ENCODE assay signal across 17 cellular contexts in genomic region chr3:149215474-149215873, GRCh38. TPM values are rescaled to one million over a fixed set of nuclear protein-coding genes. Genes with fewer than 3 reads are reported as not detected.
DNase-seq lines count a peak whose midpoint lies in the region; ATAC-seq, FAIRE-seq and TF ChIP-seq lines count a peak whose summit lies in the region.
"Had no signal": no experiment of that assay in that cellular context is flagged by ENCODE, and none has a peak within 500 bp of the region (broad histone marks: within the 10 kb centered on the region; RNA-seq: fewer than 3 reads in every experiment).

No MANE protein-coding gene starts in this region.

- H3K79me2 ChIP-seq in ACC112 (ENCODE audit: control insufficient read depth, insufficient read depth, low read length, unreplicated experiment) = no peaks in the 10 kb centered on the region
- H3K79me2 ChIP-seq in HepG2 (ENCODE audit: insufficient read depth, low read length) = peaks cover 98% of the 10 kb centered on the region

- peak overlapping the region; percentile 71 for H3K9ac ChIP-seq in HepG2 (ENCODE audit: insufficient read depth, low read depth, low read length)

- 0% methylated on average over 1 of the region's 1 CpG for WGBS in HepG2 (ENCODE audit: low lambda C conversion rate)
- WGBS in thyroid gland, 2 donors = 52 to 69% methylated on average over 1 of the region's 1 CpG
- WGBS in esophagus muscularis mucosa = 63% methylated on average over 1 of the region's 1 CpG

- CTCF ChIA-PET in HepG2 (lab: Yijun Ruan, JAX; ENCODE audit: low intra/inter-chr PET ratio, low total read pairs) = no interaction called here

- POLR2A ChIA-PET in HepG2 (lab: Yijun Ruan, JAX) = interaction anchor here (1.5 to 4.1 kb wide), 2 partner anchors 9 to 20 kb away, joined by 5 to 30 read pairs; no protein-coding TSS in a partner anchor

- no peaks in the 10 kb centered on the region for H3K36me3 ChIP-seq in ACC112 (ENCODE audit: insufficient read depth, low read length)
- H3K36me3 ChIP-seq in HepG2 (replicated peaks in 1 of 2; ENCODE audit: control insufficient read depth in 1 of 2, insufficient read depth in 2 of 2, low read length in 2 of 2) = peaks cover 5 to 23% of the 10 kb centered on the region in 2 experiments
- H3K36me3 ChIP-seq in thyroid gland = no peaks in the 10 kb centered on the region
- no peaks in the 10 kb centered on the region for H3K36me3 ChIP-seq in esophagus muscularis mucosa
- H3K36me3 ChIP-seq: lower lobe of right lung had no signal

- H3K4me3 ChIP-seq in ACC112 (ENCODE audit: low read depth, low read length) (no peak overlapping the region), HepG2 (replicated peaks in 1 of 3; ENCODE audit: insufficient read depth in 1 of 3, low read depth in 2 of 3, low read length in 3 of 3) (peak overlapping the region; percentile 52 to 78 (median 70); a peak in 5 of 6 replicates), thyroid gland (replicated peaks in 1 of 3) (no peak overlapping the region), esophagus muscularis mucosa (no peak overlapping the region)
- H3K4me3 ChIP-seq: GM12878, lower lobe of right lung had no signal

- ATAC-seq in HepG2 = peak; percentile 20
- ATAC-seq in HG03025 (IDR thresholded peaks at IDR 0.05; ENCODE audit: low FRiP score, unreplicated experiment) = no peak
- ATAC-seq: activated CD4-positive, CD25-positive, alpha-beta regulatory T cell treated with anti-CD3 and anti-CD28 coated beads, Interleukin-2, amount 50 U/mL, for 24 hours; foreskin keratinocyte; GM12878; naive thymus-derived CD4-positive, alpha-beta T cell had no signal

- no TSS peak for BruUV-seq in HepG2 (replicated peaks; lab: Mats Ljungman, UMichigan)

- TF ChIP-seq RAD21 in HepG2 (CRISPR knock-in tag; IDR thresholded peaks at IDR 0.05) = no peak

- FAIRE-seq in TTC549 (lab: Jason Lieb, UNC) (peak; percentile 99), HepG2 (lab: Jason Lieb, UNC) (no peak)
- FAIRE-seq: GM12878, H54 had no signal

- H3K27ac ChIP-seq in ACC112 (ENCODE audit: low read depth, low read length) = no peak overlapping the region
- peak overlapping the region; percentile 99 for H3K27ac ChIP-seq in HepG2 (ENCODE audit: extremely low read length, insufficient read depth, low read length)
- H3K27ac ChIP-seq in thyroid gland = no peak overlapping the region
- no peak overlapping the region for H3K27ac ChIP-seq in esophagus muscularis mucosa (replicated peaks in 1 of 4)
- H3K27ac ChIP-seq: foreskin keratinocyte, lower lobe of right lung had no signal

- peaks cover 11% of the 10 kb centered on the region for H3K4me1 ChIP-seq in ACC112 (ENCODE audit: control insufficient read depth, insufficient read depth, low read length, unreplicated experiment)
- H3K4me1 ChIP-seq in HepG2 (ENCODE audit: insufficient read depth, low read length) = peaks cover 74% of the 10 kb centered on the region
- H3K4me1 ChIP-seq in thyroid gland = peaks cover 0 to 16% of the 10 kb centered on the region in 2 donors
- peaks cover 6 to 14% (median 8%) of the 10 kb centered on the region in 4 donors for H3K4me1 ChIP-seq in esophagus muscularis mucosa
- H3K4me1 ChIP-seq: foreskin keratinocyte had no signal

- H4K20me1 ChIP-seq in HepG2 (ENCODE audit: insufficient read depth, low read length) = 0 out of 2 replicates have a peak, but pooled peaks cover 5% of the 10 kb centered on the region

- H2AFZ ChIP-seq in ACC112 (ENCODE audit: low read length, unreplicated experiment) (peak overlapping the region; percentile 7), HepG2 (ENCODE audit: low read length) (no peak overlapping the region)

- intact Hi-C loops in HepG2 (cut with micrococcal nuclease; ENCODE audit: unreplicated experiment) (no loop called here), thyroid gland (cut with DNase I) (no loop called here), esophagus muscularis mucosa (cut with DNase I) (no loop called here)

- in situ Hi-C loops in HepG2 (cut with HindIII; ENCODE audit: extremely low pct_ligation_motif_present, low pct_unique_long_range_greater_than_20kb) = no loop called here

- no peak for TF ChIP-seq POLR2A in HepG2 (IDR thresholded peaks at IDR 0.05; ENCODE audit: insufficient read depth in 1 of 2, low read depth in 2 of 2, low read length in 2 of 2)
- no peak for TF ChIP-seq POLR2A in thyroid gland (IDR thresholded peaks at IDR 0.05)
- no peak for TF ChIP-seq POLR2A in esophagus muscularis mucosa (IDR thresholded peaks at IDR 0.05; ENCODE audit: low read depth)

- H3K9me3 ChIP-seq in HepG2 (ENCODE audit: low read length) (no peaks in the 10 kb centered on the region), thyroid gland (no peaks in the 10 kb centered on the region), esophagus muscularis mucosa (no peaks in the 10 kb centered on the region)
- H3K9me3 ChIP-seq: lower lobe of right lung had no signal

- peak in 2 of 3 experiments; percentile 34 to 83 for DNase-seq in NCI-H1417 (lab: John Stamatoyannopoulos, UW)
- DNase-seq in HepG2 (ENCODE audit: low spot score) = peak; percentile 50
- no peak for DNase-seq in thyroid gland
- no peak for DNase-seq in GDM1 (lab: John Stamatoyannopoulos, UW)
- no peak for DNase-seq in esophagus muscularis mucosa (ENCODE audit: extremely low spot score)
- DNase-seq: foreskin keratinocyte; naive thymus-derived CD4-positive, alpha-beta T cell; SIG-M5; T-helper 2 cell had no signal

- H3K27me3 ChIP-seq in ACC112 (ENCODE audit: insufficient read depth, low read length) (no peaks in the 10 kb centered on the region), HepG2 (ENCODE audit: control insufficient read depth in 1 of 2, insufficient read depth in 2 of 2, low read length in 2 of 2) (no peaks in the 10 kb centered on the region; a peak in 1 of 5 replicates), thyroid gland (no peaks in the 10 kb centered on the region), esophagus muscularis mucosa (no peaks in the 10 kb centered on the region)

- TF ChIP-seq EP300 in HepG2 (IDR thresholded peaks at IDR 0.05; ENCODE audit: low read depth in 2 of 2, low read length in 2 of 2) (peak in 1 of 2 experiments; percentile 80; a peak in 2 of 4 replicates), HepG2 (CRISPR knock-in tag; IDR thresholded peaks at IDR 0.05; ENCODE audit: borderline replicate concordance) (no peak; the same call in 1 of the 2 replicates), esophagus muscularis mucosa (IDR thresholded peaks at IDR 0.05) (no peak)

- no peak for TF ChIP-seq CTCF in HepG2 (CRISPR knock-in tag; IDR thresholded peaks at IDR 0.05)
- TF ChIP-seq CTCF in thyroid gland (IDR thresholded peaks at IDR 0.05) = no peak
- TF ChIP-seq CTCF in esophagus muscularis mucosa (IDR thresholded peaks at IDR 0.05) = no peak

- H3K4me2 ChIP-seq in HepG2 (ENCODE audit: low read depth, low read length) = peak overlapping the region; percentile 83

TF ChIP-seq in HepG2, 621 proteins besides CTCF, POLR2A, EP300 and RAD21 (continues in another document):
- no peak for TF ChIP-seq KDM1A (CRISPR knock-in tag; IDR thresholded peaks at IDR 0.05)

RNA-seq across cellular contexts. Expression of gene CP, which starts 6.2 kb away (rescaled TPM):
- total RNA-seq in HepG2 (2016; rRNA removed; fragmentation: Illumina TruSeq; extraction: Trizol) (21.1 and 42.6 TPM in 2 replicates), thyroid gland (100 to 1,000 TPM in 1 of 4 donors, 10 to 100 TPM in 2, 1 to 10 TPM in 1; 5.0 to 111 (median 34.6) TPM), esophagus muscularis mucosa (1 to 10 TPM; 5.6 to 8.1 (median 6.0) TPM)
- total RNA-seq in HepG2 (2016; cell fraction: cytosol; rRNA removed; fragmentation: Illumina TruSeq; extraction: Trizol; ENCODE audit: low read depth) = 2.7 and 3.7 TPM in 2 replicates
- 18.7 and 40.2 TPM in 2 replicates for total RNA-seq in HepG2 (2016; cell fraction: insoluble cytoplasmic fraction; rRNA removed; fragmentation: Illumina TruSeq; extraction: Trizol)
- total RNA-seq in HepG2 (2016; cell fraction: membrane; rRNA removed; fragmentation: Illumina TruSeq; extraction: Trizol) = 4.1 and 6.2 TPM in 2 replicates
- total RNA-seq in HepG2 (2016; cell fraction: nucleus; rRNA removed; fragmentation: Illumina TruSeq; extraction: Trizol) = 45.7 and 53.7 TPM in 2 replicates
- polyA plus RNA-seq in HepG2 (2011; rRNA removed) = 789 and 863 TPM in 2 replicates
- polyA plus RNA-seq in HepG2 (2011; cell fraction: cytosol; rRNA removed) = 278 and 600 TPM in 2 replicates
- 526 and 705 TPM in 2 replicates for polyA plus RNA-seq in HepG2 (2011; cell fraction: nucleus; rRNA removed)
- 608 and 681 TPM in 2 replicates for polyA plus RNA-seq in HepG2 (2012)
- polyA plus RNA-seq in HepG2 (2016; cell fraction: cytosol; fragmentation: Illumina TruSeq; extraction: Trizol; ENCODE audit: low read depth) = 1.5 and 2.7 TPM in 2 replicates
- 11.2 and 15.8 TPM in 2 replicates for polyA plus RNA-seq in HepG2 (2016; cell fraction: insoluble cytoplasmic fraction; fragmentation: Illumina TruSeq; extraction: Trizol; ENCODE audit: low read depth)
- 2.8 and 3.1 TPM in 2 replicates for polyA plus RNA-seq in HepG2 (2016; cell fraction: membrane; fragmentation: Illumina TruSeq; extraction: Trizol; ENCODE audit: low read depth)
- polyA plus RNA-seq in HepG2 (2016; cell fraction: nucleus; fragmentation: Illumina TruSeq; extraction: Trizol; ENCODE audit: insufficient read depth, low read depth) = 53.4 and 55.4 TPM in 2 replicates
- 0.56 and 444 TPM in 2 replicates for polyA minus RNA-seq in HepG2 (2011; rRNA and poly(A)+ RNA removed; ENCODE audit: low replicate concordance)
- 644 and 1,215 TPM in 2 replicates for polyA minus RNA-seq in HepG2 (2011; cell fraction: cytosol; rRNA and poly(A)+ RNA removed)
- 1,123 and 1,795 TPM in 2 replicates for polyA minus RNA-seq in HepG2 (2011; cell fraction: nucleus; rRNA and poly(A)+ RNA removed)
- total RNA-seq: activated T-helper 2 cell treated with anti-CD3 and anti-CD28 coated beads, Interferon-gamma antibody, Interleukin-2, Interleukin-4, amounts not matched to agents 10 μg/mL and 5 μg/mL and 100 μg/mL, durations not matched to agents 14 hours and 24 hours and 36 hours; foreskin keratinocyte had no signal
- polyA plus RNA-seq: foreskin keratinocyte had no signal

Comparison
In these comparisons a context has a peak if more than half of its experiments do, and no peak if none do; other contexts are left out.
1. H3K4me3 ChIP-seq: peak in HepG2 (3 of 3); none in ACC112 (single experiment), thyroid gland (0 of 3) and esophagus muscularis mucosa (0 of 4).
2. DNase-seq: peak in NCI-H1417 (2 of 3) and HepG2 (single experiment); none in thyroid gland (0 of 2), GDM1 (single experiment) and esophagus muscularis mucosa (single experiment).